ENCODE assay signal across 22 cellular contexts in the genomic region with DNA sequence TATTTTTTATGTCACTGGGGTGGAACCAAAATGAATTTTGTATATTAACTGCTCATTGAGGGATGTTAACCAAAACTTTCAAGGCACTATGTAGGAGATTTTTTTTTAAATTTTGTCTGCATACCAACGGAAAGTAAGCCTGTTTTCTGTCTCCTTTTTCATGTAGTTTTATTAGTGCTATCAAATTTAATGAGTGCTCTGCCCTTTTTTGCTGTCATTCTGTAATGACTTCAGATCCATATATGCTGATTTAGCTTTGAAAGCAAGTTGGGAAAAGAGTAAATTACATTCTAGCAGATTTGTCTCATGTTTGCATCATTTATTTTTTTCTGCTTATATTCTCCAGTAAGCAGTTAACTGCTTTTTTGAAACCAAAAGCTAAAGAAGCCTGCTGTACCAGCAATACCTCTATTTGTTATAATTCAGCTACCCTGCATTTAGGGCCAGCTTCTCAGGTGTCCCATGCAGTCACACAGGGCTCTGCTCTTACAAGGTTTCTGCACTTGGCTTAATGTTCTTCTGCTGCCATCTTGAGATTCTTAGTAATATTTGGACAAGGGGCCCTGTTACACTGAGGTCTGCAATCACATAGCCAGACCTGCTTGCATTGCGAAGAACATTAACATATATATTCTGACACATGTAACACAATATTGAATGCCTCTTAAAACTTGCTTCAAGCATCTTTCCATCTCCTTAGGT.
A peak's percentile ranks its signal among the peaks of the same experiment; 100 is the strongest.
DNase-seq lines count a peak whose midpoint lies in the region; ATAC-seq and TF ChIP-seq lines count a peak whose summit lies in the region.
"Had no signal": no experiment of that assay in that cellular context is flagged by ENCODE, and none has a peak within 500 bp of the region (broad histone marks: within the 10 kb centered on the region; RNA-seq: fewer than 3 reads in every experiment).

No MANE protein-coding gene starts in this region.

- intact Hi-C loops in psoas muscle (cut with DNase I) = no loop called here
- intact Hi-C loops in activated naive CD4-positive, alpha-beta T cell treated with anti-CD3 and anti-CD28 coated beads for 36 hours (cut with micrococcal nuclease) = loop anchor here (10.0 kb wide), 1 partner anchor 129 kb away; no protein-coding TSS in a partner anchor

- 78 to 85% (median 81%) methylated on average over 2 of the region's 2 CpGs for WGBS in psoas muscle, 3 donors

- TF ChIP-seq CTCF in HEK293 (tag by site-specific recombination; IDR thresholded peaks at IDR 0.05) (no peak), psoas muscle (IDR thresholded peaks at IDR 0.05) (no peak)

- no peak for ATAC-seq in central memory CD8-positive, alpha-beta T cell (replicated peaks; ENCODE audit: extremely low read depth, poor library complexity, severe bottlenecking)
- ATAC-seq in memory B cell (ENCODE audit: low read depth) (no peak), psoas muscle (no peak), HG02970 (IDR thresholded peaks at IDR 0.05; ENCODE audit: low FRiP score, unreplicated experiment) (no peak)
- ATAC-seq: A549, Right ventricle myocardium inferior had no signal

- H3K27ac ChIP-seq in HEK293 (ENCODE audit: extremely low read depth, low read depth, low read length) (no peak overlapping the region), psoas muscle (no peak overlapping the region)
- H3K27ac ChIP-seq: A549 had no signal

- no peaks in the 10 kb centered on the region for H3K27me3 ChIP-seq in psoas muscle (ENCODE audit: insufficient read depth in 3 of 3, low read length in 2 of 3)

- H3K36me3 Mint-ChIP-seq in central memory CD8-positive, alpha-beta T cell (ENCODE audit: insufficient read depth) = peaks cover 5% of the 10 kb centered on the region
- peaks cover 12% of the 10 kb centered on the region for H3K36me3 Mint-ChIP-seq in memory B cell
- H3K36me3 Mint-ChIP-seq in activated naive CD4-positive, alpha-beta T cell treated with anti-CD3 and anti-CD28 coated beads for 36 hours (ENCODE audit: low read depth) = peaks cover 1% of the 10 kb centered on the region

- H3K9me3 Mint-ChIP-seq in central memory CD8-positive, alpha-beta T cell = no peaks in the 10 kb centered on the region
- H3K9me3 Mint-ChIP-seq in memory B cell = no peaks in the 10 kb centered on the region
- no peaks in the 10 kb centered on the region for H3K9me3 Mint-ChIP-seq in activated naive CD4-positive, alpha-beta T cell treated with anti-CD3 and anti-CD28 coated beads for 36 hours
- H3K9me3 Mint-ChIP-seq: IgD-negative memory B cell had no signal

- H3K4me1 ChIP-seq in HEK293 (ENCODE audit: control insufficient read depth, insufficient read depth, low read length) (peaks cover 5% of the 10 kb centered on the region; the same call in 1 of the 2 replicates), psoas muscle (no peaks in the 10 kb centered on the region)

- H3K4me1 Mint-ChIP-seq in central memory CD8-positive, alpha-beta T cell = peaks cover 27% of the 10 kb centered on the region
- peaks cover 10% of the 10 kb centered on the region for H3K4me1 Mint-ChIP-seq in memory B cell
- peaks cover 4% of the 10 kb centered on the region for H3K4me1 Mint-ChIP-seq in activated naive CD4-positive, alpha-beta T cell treated with anti-CD3 and anti-CD28 coated beads for 36 hours (ENCODE audit: low read depth)
- H3K4me1 Mint-ChIP-seq: B cell had no signal

- POLR2A ChIA-PET in HEK293 (lab: Yijun Ruan, JAX) = no interaction called here

- H3K4me3 Mint-ChIP-seq in central memory CD8-positive, alpha-beta T cell = no peak overlapping the region
- no peak overlapping the region for H3K4me3 Mint-ChIP-seq in memory B cell
- H3K4me3 Mint-ChIP-seq in activated naive CD4-positive, alpha-beta T cell treated with anti-CD3 and anti-CD28 coated beads for 36 hours = no peak overlapping the region
- H3K4me3 Mint-ChIP-seq: B cell, IgD-negative memory B cell had no signal

- H3K27me3 Mint-ChIP-seq in central memory CD8-positive, alpha-beta T cell = no peaks in the 10 kb centered on the region
- no peaks in the 10 kb centered on the region for H3K27me3 Mint-ChIP-seq in memory B cell
- no peaks in the 10 kb centered on the region for H3K27me3 Mint-ChIP-seq in activated naive CD4-positive, alpha-beta T cell treated with anti-CD3 and anti-CD28 coated beads for 36 hours (ENCODE audit: low read depth)
- H3K27me3 Mint-ChIP-seq: B cell, IgD-negative memory B cell had no signal

- H3K36me3 ChIP-seq in HEK293 (ENCODE audit: control insufficient read depth in 2 of 2, insufficient read depth in 1 of 2, low read length in 2 of 2) (no peaks in the 10 kb centered on the region), psoas muscle (ENCODE audit: insufficient read depth in 1 of 2, low read depth in 1 of 2) (no peaks in the 10 kb centered on the region)

- peak overlapping the region; percentile 11 for H3K27ac Mint-ChIP-seq in central memory CD8-positive, alpha-beta T cell (ENCODE audit: low read depth)
- H3K27ac Mint-ChIP-seq in memory B cell = peak overlapping the region; percentile 5
- no peak overlapping the region for H3K27ac Mint-ChIP-seq in activated naive CD4-positive, alpha-beta T cell treated with anti-CD3 and anti-CD28 coated beads for 36 hours
- H3K27ac Mint-ChIP-seq: B cell, IgD-negative memory B cell had no signal

- CTCF ChIA-PET in HEK293 (lab: Yijun Ruan, JAX) = interaction anchor here (0.6 kb wide), 1 partner anchor 10 kb away, joined by 3 read pairs; no protein-coding TSS in a partner anchor
- CTCF ChIA-PET in activated naive CD4-positive, alpha-beta T cell treated with anti-CD3 and anti-CD28 coated beads for 36 hours (lab: Charles Lee) = interaction anchor here (0.7 kb wide), 1 partner anchor 124 kb away, joined by 3 read pairs; no protein-coding TSS in a partner anchor

- H3K9me3 ChIP-seq in HEK293 (ENCODE audit: control insufficient read depth, insufficient read depth, low read depth, low read length) = no peaks in the 10 kb centered on the region
- H3K9me3 ChIP-seq in psoas muscle = no peaks in the 10 kb centered on the region
- H3K9me3 ChIP-seq: A549 had no signal

- H3K4me3 ChIP-seq in HEK293 (ENCODE audit: low read depth, low read length) (no peak overlapping the region), psoas muscle (no peak overlapping the region)
- H3K4me3 ChIP-seq: A549 had no signal

- peak; percentile 50 for DNase-seq in NCI-H69 (lab: John Stamatoyannopoulos, UW)
- no peak for DNase-seq in central memory CD8-positive, alpha-beta T cell (ENCODE audit: low spot score in 2 of 2)
- no peak for DNase-seq in memory B cell (ENCODE audit: low spot score in 2 of 2)
- DNase-seq in psoas muscle = no peak
- no peak for DNase-seq in stimulated activated CD4-positive, alpha-beta T cell treated with anti-CD3 and anti-CD28 coated beads, Interleukin-12 subunit alpha, Interleukin-12 subunit beta, amount 100 ng/mL, for 4 hours
- no peak for DNase-seq in activated naive CD4-positive, alpha-beta T cell treated with anti-CD3 and anti-CD28 coated beads for 36 hours
- DNase-seq: DMS79, H7, Karpas-422, NCI-H1092, NCI-H1436, NCI-H187 treated with DMSO at 0.1 percent for 48 hours, NCI-H2171, NCI-H345, NCI-H524, NCI-H82 had no signal

TF ChIP-seq in HEK293, 187 proteins besides CTCF, POLR2A, EP300 and RAD21 (continues in another document):
- no peak for TF ChIP-seq ZNF48 (tag by site-specific recombination; IDR thresholded peaks at IDR 0.05)
- TF ChIP-seq ZNF626 (tag by site-specific recombination; IDR thresholded peaks at IDR 0.05) = no peak
- no peak for TF ChIP-seq ZNF324 (tag by site-specific recombination; IDR thresholded peaks at IDR 0.05)
- TF ChIP-seq ZNF366 (tag by site-specific recombination; conservative IDR thresholded peaks at IDR 0.05) = no peak
- no peak for TF ChIP-seq YY1 (tag by site-specific recombination; IDR thresholded peaks at IDR 0.05)
- TF ChIP-seq AEBP2 (tag by site-specific recombination; IDR thresholded peaks at IDR 0.05; ENCODE audit: borderline replicate concordance) = no peak
- peak; percentile 77 for TF ChIP-seq FEZF1 (tag by site-specific recombination; IDR thresholded peaks at IDR 0.05)
- TF ChIP-seq PRDM6 (tag by site-specific recombination; IDR thresholded peaks at IDR 0.05) = peak; percentile 58
